ENCODE assay signal across 1 cellular context in the genomic region with DNA sequence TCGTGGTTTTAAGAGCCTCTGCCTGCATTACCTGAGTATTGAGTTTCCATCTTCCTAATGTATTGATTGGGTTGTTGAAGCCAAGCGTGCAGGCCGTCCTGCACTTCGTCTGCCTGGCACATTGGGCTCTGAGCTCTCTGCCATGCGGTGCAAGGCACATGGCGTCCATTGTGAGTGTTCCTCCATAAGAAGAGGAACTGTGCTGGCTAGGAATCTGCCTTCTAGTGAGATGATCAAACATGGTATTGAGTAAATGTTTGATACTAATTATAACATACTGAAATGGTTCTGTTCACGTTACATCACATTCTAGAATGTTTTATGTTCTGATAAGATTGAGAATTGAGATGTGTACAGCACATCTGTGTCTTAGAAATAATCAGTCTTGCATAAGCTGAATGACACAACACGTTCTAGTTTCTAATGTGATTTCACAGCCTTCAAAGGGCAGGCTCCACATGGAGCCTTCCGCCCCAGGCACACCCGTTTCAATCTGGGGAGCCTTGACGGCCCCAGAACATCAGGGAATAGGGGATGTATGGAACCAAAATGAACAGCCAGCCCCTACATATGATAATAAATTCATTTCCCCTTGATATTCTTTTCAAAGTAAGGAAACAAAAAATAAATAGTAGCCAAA.
A peak's percentile ranks its signal among the peaks of the same experiment; 100 is the strongest.
TF ChIP-seq lines count a peak whose summit lies in the region.

No MANE protein-coding gene starts in this region.

TF ChIP-seq in K562, 482 proteins besides CTCF, POLR2A, EP300 and RAD21:
- TF ChIP-seq CEBPB (tag; IDR thresholded peaks at IDR 0.05), result peak; percentile 32; the same call in 1 of the 2 replicates
- no peak for TF ChIP-seq ZNF79 (CRISPR knock-in tag; IDR thresholded peaks at IDR 0.05; ENCODE audit: low read depth)
- TF ChIP-seq CBFA2T3 (IDR thresholded peaks at IDR 0.05), result 0 out of 2 replicates have a peak, but pooled peaks have one; percentile 12
